ENCODE assay signal across 8 cellular contexts in the genomic region with DNA sequence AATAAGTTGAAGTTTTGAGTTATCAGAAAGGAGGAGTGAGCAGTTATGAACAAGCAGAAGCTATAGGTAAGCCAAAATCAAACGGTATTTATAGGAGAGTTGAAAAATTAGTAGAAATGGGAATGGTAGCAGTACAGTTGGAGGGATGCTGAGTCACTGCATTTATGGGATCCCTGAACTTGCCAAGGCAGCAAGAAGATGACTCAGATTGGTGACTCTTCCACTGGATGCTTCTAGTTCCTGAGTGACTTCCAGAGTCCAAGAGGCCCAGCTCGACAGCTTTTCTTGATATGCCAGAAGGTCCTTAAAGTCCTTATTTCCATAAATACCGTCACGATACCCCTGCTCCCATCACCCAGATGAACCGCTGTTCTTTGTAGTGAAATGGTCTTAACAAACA. TPM values are rescaled to one million over a fixed set of nuclear protein-coding genes. Genes with fewer than 3 reads are reported as not detected.
DNase-seq lines count a peak whose midpoint lies in the region; ATAC-seq and TF ChIP-seq lines count a peak whose summit lies in the region.

No MANE protein-coding gene starts in this region.

- DNase-seq in CD1c-positive myeloid dendritic cell (ENCODE audit: extremely low spot score), result peak; percentile 64
- DNase-seq in NCI-H226, result peak; percentile 56
- no peak for DNase-seq in colonic mucosa
- no peak for DNase-seq in naive B cell
- DNase-seq in DMS153 (lab: John Stamatoyannopoulos, UW), result no peak
- no peak for DNase-seq in GDM1 (lab: John Stamatoyannopoulos, UW)
- no peak for DNase-seq in GM19240 (ENCODE audit: insufficient read length, low spot score)

- peaks cover 0 to 6% (median 0%) of the 10 kb centered on the region in 7 donors for H3K9me3 Mint-ChIP-seq in naive B cell

- no peaks in the 10 kb centered on the region for H3K27me3 ChIP-seq in colonic mucosa

- H3K4me3 Mint-ChIP-seq in naive B cell, result peak overlapping the region; percentile 23 to 93 (median 83)

- H3K27ac ChIP-seq in colonic mucosa, result peak overlapping the region; percentile 15

- H3K36me3 Mint-ChIP-seq in naive B cell, result peaks cover 5 to 10% of the 10 kb centered on the region in 2 donors

- H3K9me3 ChIP-seq in colonic mucosa, result no peaks in the 10 kb centered on the region

- no peak overlapping the region for H3K9ac ChIP-seq in colonic mucosa (ENCODE audit: low read depth in 2 of 2, low read length in 2 of 2)

- no peak for ATAC-seq in naive B cell (ENCODE audit: low read depth in 2 of 2)
- no peak for ATAC-seq in GM18870 (IDR thresholded peaks at IDR 0.05; ENCODE audit: unreplicated experiment)

- peaks cover 57 to 96% (median 87%) of the 10 kb centered on the region in 3 donors for H3K4me1 Mint-ChIP-seq in naive B cell

- peak overlapping the region; percentile 92 to 98 (median 98) for H3K27ac Mint-ChIP-seq in naive B cell

- intact Hi-C loops in colonic mucosa (cut with DNase I), result no loop called here

- no peaks in the 10 kb centered on the region for H3K36me3 ChIP-seq in colonic mucosa

- no peak for TF ChIP-seq CTCF in colonic mucosa (IDR thresholded peaks at IDR 0.05)

- no peaks in the 10 kb centered on the region for H3K27me3 Mint-ChIP-seq in naive B cell

- no peak overlapping the region for H3K4me3 ChIP-seq in colonic mucosa

- H3K4me1 ChIP-seq in colonic mucosa, result no peaks in the 10 kb centered on the region

RNA-seq across cellular contexts. Expression of gene ACTR3, which starts 31.1 kb away (rescaled TPM):
- 100 to 1,000 TPM; 317 to 342 TPM for total RNA-seq in colonic mucosa
- polyA plus RNA-seq in naive B cell (ENCODE audit: low read depth in 6 of 6), result 100 to 1,000 TPM; 434 to 548 (median 492) TPM

Comparison
In these comparisons a context has a peak if more than half of its experiments do, and no peak if none do; other contexts are left out.
1. DNase-seq: peak in CD1c-positive myeloid dendritic cell (single experiment) and NCI-H226 (single experiment); none in colonic mucosa (single experiment), naive B cell (single experiment), DMS153 (single experiment), GDM1 (single experiment) and GM19240 (single experiment).